In the genomic region with DNA sequence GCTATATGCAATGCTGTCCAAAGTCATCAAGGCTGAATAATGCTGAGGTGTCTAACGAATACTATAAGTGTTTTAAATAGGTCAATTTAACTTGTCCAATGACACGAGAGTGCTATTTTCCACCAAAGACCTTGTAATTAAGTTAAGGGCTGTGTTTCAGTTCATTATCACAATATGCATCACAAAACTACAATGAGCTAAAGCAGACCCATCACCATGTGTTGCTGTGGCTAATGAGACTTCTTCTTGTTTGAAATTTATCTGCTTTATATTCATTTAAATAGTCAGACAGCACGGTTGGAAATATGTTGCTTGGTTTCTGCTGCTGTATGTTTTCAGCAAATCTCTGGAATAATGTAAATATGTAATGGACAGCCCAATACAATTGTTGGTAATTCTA, we compare ENCODE assay signal across 27 cellular contexts.
"Had no signal": no experiment of that assay in that cellular context is flagged by ENCODE, and none has a peak within 500 bp of the region (broad histone marks: within the 10 kb centered on the region; RNA-seq: fewer than 3 reads in every experiment).

No MANE protein-coding gene starts in this region.

- ATAC-seq: activated CD8-positive, alpha-beta T cell treated with anti-CD3 and anti-CD28 coated beads for 36 hours; activated naive CD8-positive, alpha-beta T cell treated with anti-CD3 and anti-CD28 coated beads, Interleukin-2, amount 50 U/mL, for 24 hours; activated T-cell treated with anti-CD3 and anti-CD28 coated beads, Interleukin-2, amount 50 U/mL, for 4 hours; activated T-cell treated with anti-CD3 and anti-CD28 coated beads, Interleukin-2, amount 50 U/mL, for 72 hours; activated T-helper 17 cell treated with anti-CD3 and anti-CD28 coated beads, Interleukin-2, amount 50 U/mL, for 72 hours had no signal

- DNase-seq: activated B cell treated with CpG ODN at 0.5 μM for 24 hours; activated CD4-positive, alpha-beta memory T cell treated with anti-CD3 and anti-CD28 coated beads for 36 hours; activated CD4-positive, alpha-beta T cell treated with anti-CD3 and anti-CD28 coated beads for 4 hours; activated CD4-positive, alpha-beta T cell treated with anti-CD3 and anti-CD28 coated beads, Interleukin-2, amount 10 ng/mL, durations not matched to agents 24 days and 14 days; activated CD4-positive, alpha-beta T cell treated with anti-CD3 and anti-CD28 coated beads, Interleukin-2, amount 50 U/mL, for 1 hour; activated CD4-positive, alpha-beta T cell treated with anti-CD3 and anti-CD28 coated beads, Interleukin-2, amount 50 U/mL, for 4 hours; activated CD4-positive, CD25-positive, alpha-beta regulatory T cell treated with anti-CD3 and anti-CD28 coated beads, Interleukin-2, amount 50 U/mL, for 72 hours; activated CD8-positive, alpha-beta memory T cell treated with anti-CD3 and anti-CD28 coated beads, Interleukin-2, amount 50 U/mL, for 4 hours; activated CD8-positive, alpha-beta T cell treated with anti-CD3 and anti-CD28 coated beads for 36 hours; activated gamma-delta T cell; activated naive CD4-positive, alpha-beta T cell treated with anti-CD3 and anti-CD28 coated beads, Interleukin-2, amount 10 ng/mL, durations not matched to agents 7 days and 5 days; activated naive CD4-positive, alpha-beta T cell treated with Interleukin-2 at 50 U/mL for 16 hours; activated naive CD8-positive, alpha-beta T cell treated with anti-CD3 and anti-CD28 coated beads, Interleukin-2, amount 10 ng/mL, durations not matched to agents 7 days and 5 days; activated naive CD8-positive, alpha-beta T cell treated with anti-CD3 and anti-CD28 coated beads, Interleukin-2, amount 50 U/mL, for 24 hours; activated T-cell treated with anti-CD3 and anti-CD28 coated beads for 4 hours; activated T-cell treated with anti-CD3 and anti-CD28 coated beads, Interleukin-2, amount 50 U/mL, for 1 hour; activated T-cell treated with anti-CD3 and anti-CD28 coated beads, Interleukin-2, amount 50 U/mL, for 4 hours; activated T-cell treated with anti-CD3 and anti-CD28 coated beads, Interleukin-2, amount 50 U/mL, for 72 hours; amygdala; anterior cingulate cortex; caudate nucleus; cerebellar nuclear complex; T-helper 2 cell; T-helper 9 cell had no signal

- FAIRE-seq: bronchial epithelial cell, TTC549 had no signal
